32 cellular contexts compared by ENCODE assay signal in genomic region chr2:8285898-8286297, GRCh38.
"Had no signal": no experiment of that assay in that cellular context is flagged by ENCODE, and none has a peak within 500 bp of the region (broad histone marks: within the 10 kb centered on the region; RNA-seq: fewer than 3 reads in every experiment).

No MANE protein-coding gene starts in this region.

- DNase-seq: activated CD4-positive, alpha-beta memory T cell treated with anti-CD3 and anti-CD28 coated beads for 36 hours; activated CD4-positive, alpha-beta T cell treated with anti-CD3 and anti-CD28 coated beads for 36 hours; activated CD4-positive, alpha-beta T cell treated with anti-CD3 and anti-CD28 coated beads, Interleukin-2, amount 10 ng/mL, durations not matched to agents 24 days and 14 days; activated CD4-positive, CD25-positive, alpha-beta regulatory T cell; activated CD4-positive, CD25-positive, alpha-beta regulatory T cell treated with anti-CD3 and anti-CD28 coated beads, Interleukin-2, amount 50 U/mL, for 72 hours; activated CD8-positive, alpha-beta memory T cell treated with anti-CD3 and anti-CD28 coated beads, Interleukin-2, amount 10 ng/mL, durations not matched to agents 7 days and 5 days; activated CD8-positive, alpha-beta memory T cell treated with anti-CD3 and anti-CD28 coated beads, Interleukin-2, amount 50 U/mL, for 4 hours; activated CD8-positive, alpha-beta T cell treated with anti-CD3 and anti-CD28 coated beads, Interleukin-2, amount 10 ng/mL, durations not matched to agents 7 days and 5 days; activated effector memory CD4-positive, alpha-beta T cell treated with anti-CD3 and anti-CD28 coated beads, Interleukin-2, amount 50 U/mL, for 16 hours; activated naive CD4-positive, alpha-beta T cell; activated naive CD4-positive, alpha-beta T cell treated with anti-CD3 and anti-CD28 coated beads, Interleukin-2, amount 10 ng/mL, durations not matched to agents 7 days and 5 days; activated naive CD8-positive, alpha-beta T cell treated with anti-CD3 and anti-CD28 coated beads, Interleukin-2, amount 10 ng/mL, durations not matched to agents 7 days and 5 days; activated T-cell treated with anti-CD3 and anti-CD28 coated beads, Interleukin-2, amount 50 U/mL, for 1 hour; activated T-cell treated with anti-CD3 and anti-CD28 coated beads, Interleukin-2, amount 50 U/mL, for 48 hours; amniotic stem cell; anterior cingulate cortex; brain microvascular endothelial cell; central memory CD4-positive, alpha-beta T cell; cerebellar nuclear complex; colonic mucosa; dorsolateral prefrontal cortex; effector memory CD8-positive, alpha-beta T cell; erythroblast; foreskin keratinocyte; gastrocnemius medialis; glutamatergic neuron; SW 1271; T-cell; T1000; WERI-Rb-1 had no signal

- H3K9me3 ChIP-seq: colonic mucosa, esophagus muscularis mucosa, gastrocnemius medialis had no signal

- H3K36me3 ChIP-seq: brain microvascular endothelial cell, colonic mucosa, esophagus muscularis mucosa, gastrocnemius medialis, WERI-Rb-1 had no signal

- H3K27ac ChIP-seq: brain microvascular endothelial cell, colonic mucosa, dorsolateral prefrontal cortex, esophagus muscularis mucosa, foreskin keratinocyte, gastrocnemius medialis, WERI-Rb-1 had no signal

- H3K27me3 ChIP-seq: brain microvascular endothelial cell, colonic mucosa, esophagus muscularis mucosa, foreskin keratinocyte, gastrocnemius medialis had no signal

- H3K4me1 ChIP-seq: colonic mucosa, esophagus muscularis mucosa, foreskin keratinocyte, gastrocnemius medialis had no signal

- ATAC-seq: activated CD4-positive, alpha-beta T cell treated with anti-CD3 and anti-CD28 coated beads for 36 hours; activated CD8-positive, alpha-beta memory T cell treated with anti-CD3 and anti-CD28 coated beads, Interleukin-2, amount 10 ng/mL, durations not matched to agents 7 days and 5 days; activated CD8-positive, alpha-beta T cell treated with anti-CD3 and anti-CD28 coated beads, Interleukin-2, amount 10 ng/mL, durations not matched to agents 7 days and 5 days; activated naive CD4-positive, alpha-beta T cell treated with anti-CD3 and anti-CD28 coated beads, Interleukin-2, amount 50 U/mL, for 72 hours; effector memory CD8-positive, alpha-beta T cell; foreskin keratinocyte; gastrocnemius medialis; T-cell had no signal

- H3K4me3 ChIP-seq: colonic mucosa, dorsolateral prefrontal cortex, esophagus muscularis mucosa, gastrocnemius medialis had no signal
